Comparison of ENCODE assay signal across 17 cellular contexts in the genomic region with DNA sequence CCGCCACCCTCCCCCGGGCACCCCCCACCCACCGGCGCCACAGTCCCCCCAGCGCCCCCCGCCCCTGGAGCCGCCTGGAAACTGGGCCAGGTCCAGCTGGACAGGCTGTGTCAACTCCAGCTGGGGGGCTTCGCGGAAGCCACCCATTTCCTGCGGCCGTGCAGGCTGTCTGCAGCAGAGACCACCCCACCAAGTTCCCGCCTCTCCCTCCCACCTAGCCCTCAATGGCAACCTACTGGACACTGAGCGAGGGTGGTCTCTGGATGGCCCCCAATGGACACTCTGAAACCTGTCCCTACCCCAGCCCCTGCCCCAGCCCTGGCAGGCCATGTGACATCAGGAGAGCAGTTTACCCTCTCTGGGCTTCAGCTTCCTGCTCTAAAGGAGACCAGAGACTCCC.
"Had no signal": no experiment of that assay in that cellular context is flagged by ENCODE, and none has a peak within 500 bp of the region (broad histone marks: within the 10 kb centered on the region; RNA-seq: fewer than 3 reads in every experiment).

No MANE protein-coding gene starts in this region.

- H3K4me1 ChIP-seq: prostate gland, transverse colon had no signal

- H3K27ac ChIP-seq: ovary, prostate gland, transverse colon, vagina had no signal

- H3K36me3 ChIP-seq: ovary, prostate gland, stomach, transverse colon, vagina had no signal

- H3K9me3 ChIP-seq: ovary, prostate gland, stomach, transverse colon, vagina had no signal

- DNase-seq: activated CD4-positive, alpha-beta memory T cell treated with anti-CD3 and anti-CD28 coated beads, Interleukin-2, amount 10 ng/mL, durations not matched to agents 7 days and 5 days; activated CD8-positive, alpha-beta memory T cell treated with anti-CD3 and anti-CD28 coated beads, Interleukin-2, amount 10 ng/mL, durations not matched to agents 7 days and 5 days; activated gamma-delta T cell; activated T-cell treated with anti-CD3 and anti-CD28 coated beads for 4 hours; central memory CD4-positive, alpha-beta T cell; effector CD8-positive, alpha-beta T cell; foreskin melanocyte; head of caudate nucleus; midbrain; natural killer cell; stimulated activated CD4-positive, alpha-beta T cell treated with anti-CD3 and anti-CD28 coated beads, Interleukin-1b, Interleukin-23, amount 100 ng/mL, for 48 hours; stomach had no signal

- H3K4me3 ChIP-seq: ovary, stomach, transverse colon had no signal

- ATAC-seq: activated CD4-positive, CD25-positive, alpha-beta regulatory T cell treated with anti-CD3 and anti-CD28 coated beads, Interleukin-2, amount 50 U/mL, for 24 hours had no signal

- H3K27me3 ChIP-seq: ovary had no signal
